ENCODE assay signal across 9 cellular contexts in genomic region chr7:21542891-21543527, GRCh38. TPM values are rescaled to one million over a fixed set of nuclear protein-coding genes. Genes with fewer than 3 reads are reported as not detected.
DNase-seq lines count a peak whose midpoint lies in the region; ATAC-seq, FAIRE-seq and TF ChIP-seq lines count a peak whose summit lies in the region.
"Had no signal": no experiment of that assay in that cellular context is flagged by ENCODE, and none has a peak within 500 bp of the region (broad histone marks: within the 10 kb centered on the region; RNA-seq: fewer than 3 reads in every experiment).

Gene DNAH11, plus strand, starts transcription at chr7:21543039. Its CDS starts 207 bp downstream, at chr7:21543246.

- TF ChIP-seq CTCF in GM13976 (IDR thresholded peaks at IDR 0.05; ENCODE audit: borderline replicate concordance, control extremely low read depth, extremely low read depth, insufficient read depth, missing control alignments), result no peak

- DNase-seq in A172 (ENCODE audit: low spot score) (no peak), GM13976 (ENCODE audit: low spot score) (peak; percentile 88), adipocyte (ENCODE audit: low read depth) (peak; percentile 55), small intestine (peak; percentile 39)

- H3K9ac ChIP-seq in adipocyte (ENCODE audit: low read length), result no peak within 1 kb of the TSS

- H3K36me3 ChIP-seq in adipocyte (ENCODE audit: control insufficient read depth, insufficient read depth, low read length, severe bottlenecking) (no peaks in the 10 kb centered on the region), small intestine (ENCODE audit: control insufficient read depth in 2 of 2, insufficient read depth in 2 of 2, low read length in 2 of 2) (no peaks in the 10 kb centered on the region)

- H3K4me1 Mint-ChIP-seq in IgD-negative memory B cell, result peaks cover 2 to 8% (median 7%) of the 10 kb centered on the region in 3 donors

- no peaks in the 10 kb centered on the region for H3K36me3 Mint-ChIP-seq in IgD-negative memory B cell

- ATAC-seq in HG02623 (IDR thresholded peaks at IDR 0.05; ENCODE audit: unreplicated experiment) (no peak), HG03457 (IDR thresholded peaks at IDR 0.05; ENCODE audit: unreplicated experiment) (no peak)

- no peak for FAIRE-seq in small intestine (lab: Jason Lieb, UNC)
- FAIRE-seq: endometrium had no signal

- no peak within 1 kb of the TSS for H3K27ac Mint-ChIP-seq in IgD-negative memory B cell

- peak within 1 kb of the TSS; percentile 65 for H3K4me3 ChIP-seq in adipocyte (ENCODE audit: low read length)
- H3K4me3 ChIP-seq in iPS-11a (ENCODE audit: low read depth, low read length), result peak within 1 kb of the TSS; percentile 54
- peak within 1 kb of the TSS in 1 of 2 donors; percentile 37 for H3K4me3 ChIP-seq in small intestine (ENCODE audit: low read depth in 1 of 2, low read length in 2 of 2)

- H3K9me3 Mint-ChIP-seq in IgD-negative memory B cell, result peaks cover 0 to 4% (median 0%) of the 10 kb centered on the region in 3 donors

- peaks cover 36% of the 10 kb centered on the region for H3K27me3 Mint-ChIP-seq in IgD-negative memory B cell

- H3K9me3 ChIP-seq in adipocyte (ENCODE audit: control insufficient read depth, low read length) (no peaks in the 10 kb centered on the region), small intestine (ENCODE audit: control insufficient read depth, low read depth) (no peaks in the 10 kb centered on the region)

- 1 to 2% (median 1%) methylated on average over 63 to 66 of the region's 66 CpGs for WGBS in small intestine, 3 donors

- H3K27ac ChIP-seq in small intestine (ENCODE audit: low read depth in 1 of 2, low read length in 1 of 2), result no peak within 1 kb of the TSS

- in situ Hi-C loops in GM13976 (cut with MboI; ENCODE audit: low sequenced_read_pairs, unreplicated experiment), result no loop called here

- H3K27me3 ChIP-seq in adipocyte (replicated peaks; ENCODE audit: control insufficient read depth, insufficient read depth, low read length) (peaks cover 44% of the 10 kb centered on the region), small intestine (ENCODE audit: control insufficient read depth in 2 of 2, insufficient read depth in 2 of 2, low read length in 2 of 2) (peaks cover 10 to 16% of the 10 kb centered on the region in 2 donors)

- peak within 1 kb of the TSS in 3 of 4 donors; percentile 56 to 69 (median 63) for H3K4me3 Mint-ChIP-seq in IgD-negative memory B cell

- H3K4me1 ChIP-seq in adipocyte (ENCODE audit: control insufficient read depth, insufficient read depth, low read length), result peaks cover 10% of the 10 kb centered on the region
- H3K4me1 ChIP-seq in small intestine (ENCODE audit: control insufficient read depth in 2 of 2, insufficient read depth in 1 of 2, low read depth in 1 of 2, low read length in 1 of 2), result peaks cover 0 to 2% of the 10 kb centered on the region in 2 donors

RNA-seq across cellular contexts. Expression of gene DNAH11, which starts in this region (rescaled TPM):
- total RNA-seq in A172 (2014; rRNA removed; shearing (Covaris generic)), result 6.2 and 12.6 TPM in 2 replicates
- not detected for polyA plus RNA-seq in IgD-negative memory B cell
- under 1 TPM in 1 of 3 donors, not detected in 2; 0.33 TPM for polyA plus RNA-seq in small intestine

Comparison
In these comparisons a context has a peak if more than half of its experiments do, and no peak if none do; other contexts are left out.
1. Peak in DNase-seq in small intestine; RNA of the gene not detected or under 1 TPM.